ENCODE assay signal across 20 cellular contexts in genomic region chrX:18490816-18491215, GRCh38.
DNase-seq lines count a peak whose midpoint lies in the region; ATAC-seq, FAIRE-seq and TF ChIP-seq lines count a peak whose summit lies in the region.
"Had no signal": no experiment of that assay in that cellular context is flagged by ENCODE, and none has a peak within 500 bp of the region (broad histone marks: within the 10 kb centered on the region; RNA-seq: fewer than 3 reads in every experiment).

No MANE protein-coding gene starts in this region.

- H2AFZ ChIP-seq in IMR-90 (replicated peaks; ENCODE audit: low read length, poor library complexity), result no peak overlapping the region
- no peak overlapping the region for H2AFZ ChIP-seq in H1 (ENCODE audit: low read length)

- H4K20me1 ChIP-seq in IMR-90 (ENCODE audit: insufficient read depth, low read length), result no peaks in the 10 kb centered on the region
- H4K20me1 ChIP-seq in H1 (replicated peaks in 1 of 2; ENCODE audit: control insufficient read depth in 1 of 2, insufficient read depth in 2 of 2, low read length in 2 of 2), result no peaks in the 10 kb centered on the region

- TF ChIP-seq EP300 in H1 (IDR thresholded peaks at IDR 0.05; ENCODE audit: borderline replicate concordance in 1 of 2, low read depth in 2 of 2, low read length in 2 of 2), result no peak

- H4K91ac ChIP-seq in IMR-90 (ENCODE audit: insufficient read depth, low read depth, low read length) (no peak overlapping the region), H1 (replicated peaks; ENCODE audit: insufficient read length, low read length) (no peak overlapping the region)

- POLR2A ChIA-PET in IMR-90 (lab: Charles Lee; ENCODE audit: unreplicated experiment) (no interaction called here), H1 (lab: Charles Lee; ENCODE audit: partially characterized antibody) (no interaction called here)
- POLR2A ChIA-PET in naive thymus-derived CD4-positive, alpha-beta T cell (lab: Charles Lee), result no interaction called here

- H3K79me2 ChIP-seq in H1 (ENCODE audit: control insufficient read depth in 1 of 2, insufficient read depth in 2 of 2, low read length in 2 of 2), result peaks cover 0 to 26% of the 10 kb centered on the region in 2 experiments; a peak in 3 of 4 replicates

- H3K23me2 ChIP-seq in H1 (ENCODE audit: low read depth, low read length), result no peaks in the 10 kb centered on the region

- no peak overlapping the region for H3K56ac ChIP-seq in IMR-90 (ENCODE audit: extremely low read depth, insufficient read depth, low read length)
- no peak overlapping the region for H3K56ac ChIP-seq in H1 (replicated peaks; ENCODE audit: insufficient read length, low read depth, low read length)

- TF ChIP-seq RAD21 in IMR-90 (IDR thresholded peaks at IDR 0.05; ENCODE audit: low read length), result no peak
- TF ChIP-seq RAD21 in H1 (IDR thresholded peaks at IDR 0.05 in 1 of 2, conservative IDR thresholded peaks at IDR 0.05 in 1 of 2; ENCODE audit: low read depth in 2 of 2, low read length in 2 of 2), result no peak

- H2AK9ac ChIP-seq in IMR-90 (replicated peaks; ENCODE audit: low read depth, low read length, poor library complexity), result no peak overlapping the region

- TF ChIP-seq POLR2A in IMR-90 (IDR thresholded peaks at IDR 0.05; ENCODE audit: low read depth, low read length), result no peak
- TF ChIP-seq POLR2A in H1 (IDR thresholded peaks at IDR 0.05; ENCODE audit: control extremely low read depth in 1 of 2, low read depth in 2 of 2, low read length in 2 of 2), result no peak

- H2BK5ac ChIP-seq in IMR-90 (ENCODE audit: low read depth, low read length, poor library complexity, severe bottlenecking), result no peak overlapping the region
- no peak overlapping the region for H2BK5ac ChIP-seq in H1 (ENCODE audit: low read depth, low read length)

- no peaks in the 10 kb centered on the region for H3K9me1 ChIP-seq in IMR-90 (ENCODE audit: insufficient read depth, low read length)

- no peak overlapping the region for H3K27ac Mint-ChIP-seq in naive thymus-derived CD4-positive, alpha-beta T cell

- H3K9me3 ChIP-seq in IMR-90 (ENCODE audit: control insufficient read depth, insufficient read depth, low read length), result no peaks in the 10 kb centered on the region
- H3K9me3 ChIP-seq in H1 (ENCODE audit: insufficient read depth in 2 of 2, low read depth in 1 of 2, low read length in 1 of 2), result no peaks in the 10 kb centered on the region
- no peaks in the 10 kb centered on the region for H3K9me3 ChIP-seq in kidney (ENCODE audit: control insufficient read depth in 1 of 2, low read length in 2 of 2)
- H3K9me3 ChIP-seq in naive thymus-derived CD4-positive, alpha-beta T cell (ENCODE audit: control insufficient read depth in 2 of 3, low read length in 3 of 3), result no peaks in the 10 kb centered on the region
- H3K9me3 ChIP-seq: MG63 had no signal

- H3K9ac ChIP-seq in IMR-90 (ENCODE audit: low read depth, low read length) (no peak overlapping the region), H1 (replicated peaks in 1 of 4; ENCODE audit: extremely low read depth in 1 of 4, low read depth in 3 of 4, low read length in 3 of 4) (no peak overlapping the region), kidney (ENCODE audit: low read length in 2 of 2) (no peak overlapping the region)
- H3K9ac ChIP-seq: KMS-11 had no signal

- DNase-seq in IMR-90 (peak; percentile 18), H1 (ENCODE audit: low read depth in 1 of 2, low spot score in 2 of 2) (no peak), kidney (no peak), pulmonary artery endothelial cell (ENCODE audit: low read depth, low spot score) (peak; percentile 7), inferior parietal cortex (ENCODE audit: extremely low spot score) (no peak)
- DNase-seq in naive thymus-derived CD4-positive, alpha-beta T cell, result no peak
- DNase-seq: DMS 273 treated with DMSO at 0.1 percent for 48 hours, GF-D8, MG63, NCI-H1092, NCI-H2081 treated with DMSO at 0.1 percent for 48 hours, NCI-H510A, NCI-H774, RPMI8226, SIG-M5 had no signal

- no peak overlapping the region for H3K18ac ChIP-seq in IMR-90 (ENCODE audit: low read depth, low read length)
- H3K18ac ChIP-seq in H1 (ENCODE audit: extremely low read depth, low read length), result no peak overlapping the region

- H3K4me3 ChIP-seq in IMR-90 (ENCODE audit: insufficient read depth, low read depth, low read length) (no peak overlapping the region), H1 (ENCODE audit: extremely low read depth in 1 of 4, insufficient read depth in 2 of 4, low read depth in 3 of 4, low read length in 4 of 4) (no peak overlapping the region), kidney (ENCODE audit: low read length in 2 of 2) (no peak overlapping the region)
- H3K4me3 ChIP-seq in naive thymus-derived CD4-positive, alpha-beta T cell (ENCODE audit: low read length), result no peak overlapping the region
- H3K4me3 ChIP-seq: MG63 had no signal

- H3K27ac ChIP-seq in IMR-90 (ENCODE audit: insufficient read depth, low read length) (no peak overlapping the region), H1 (ENCODE audit: low read depth, low read length) (no peak overlapping the region), kidney (ENCODE audit: low read depth in 2 of 2, low read length in 2 of 2) (no peak overlapping the region)
- H3K27ac ChIP-seq in naive thymus-derived CD4-positive, alpha-beta T cell (ENCODE audit: low read depth, low read length), result no peak overlapping the region
- H3K27ac ChIP-seq: C4-2B, KMS-11 had no signal

- dilution Hi-C loops in IMR-90 (cut with HindIII; ENCODE audit: low sequenced_read_pairs, unreplicated experiment), result no loop called here

- H3K4me3 Mint-ChIP-seq in naive thymus-derived CD4-positive, alpha-beta T cell, result peak overlapping the region in 1 of 10 donors; percentile 27

- H3K27me3 Mint-ChIP-seq in naive thymus-derived CD4-positive, alpha-beta T cell, result no peaks in the 10 kb centered on the region

- H4K8ac ChIP-seq in IMR-90 (ENCODE audit: low read depth in 2 of 2, low read length in 2 of 2) (no peak overlapping the region), H1 (ENCODE audit: extremely low read depth, insufficient read depth, low read length) (no peak overlapping the region)

- FAIRE-seq in H1 (lab: Jason Lieb, UNC) (peak; percentile 55), kidney (lab: Jason Lieb, UNC) (peak; percentile 73)
- FAIRE-seq: GM12892 had no signal

- H2AK5ac ChIP-seq in IMR-90 (ENCODE audit: low read depth, low read length), result no peak overlapping the region
- H2AK5ac ChIP-seq in H1 (ENCODE audit: low read depth, low read length), result no peak overlapping the region

- H3K4me1 Mint-ChIP-seq in naive thymus-derived CD4-positive, alpha-beta T cell, result peaks cover 0 to 7% (median 0%) of the 10 kb centered on the region in 7 donors

- H2BK120ac ChIP-seq in IMR-90 (ENCODE audit: low read depth, low read length) (no peak overlapping the region), H1 (replicated peaks; ENCODE audit: low read depth, low read length) (no peak overlapping the region)

- peaks cover 0 to 7% (median 0%) of the 10 kb centered on the region in 5 donors for H3K36me3 Mint-ChIP-seq in naive thymus-derived CD4-positive, alpha-beta T cell

- CTCF ChIA-PET in IMR-90 (lab: Yijun Ruan, JAX), result interaction anchor here (0.6 kb wide), 2 partner anchors 28 to 71 kb away, joined by 3 read pairs; no protein-coding TSS in a partner anchor
- CTCF ChIA-PET in H1 (lab: Charles Lee; ENCODE audit: partially characterized antibody), result no interaction called here
- CTCF ChIA-PET in naive thymus-derived CD4-positive, alpha-beta T cell (lab: Charles Lee), result no interaction called here

- H4K5ac ChIP-seq in IMR-90 (ENCODE audit: low read depth, low read length), result no peak overlapping the region
- no peak overlapping the region for H4K5ac ChIP-seq in H1 (ENCODE audit: insufficient read length, low read depth, low read length)

- in situ Hi-C loops in IMR-90 (cut with MboI; ENCODE audit: low sequenced_read_pairs), result no loop called here

- TF ChIP-seq CTCF in IMR-90 (conservative IDR thresholded peaks at IDR 0.05; ENCODE audit: low read depth, low read length) (no peak), H1 (IDR thresholded peaks at IDR 0.05; ENCODE audit: control extremely low read depth in 1 of 3, insufficient read depth in 1 of 3, low read depth in 1 of 3, low read length in 3 of 3) (no peak), kidney (IDR thresholded peaks at IDR 0.05; ENCODE audit: borderline replicate concordance, extremely low read depth, insufficient read depth) (no peak)

- ATAC-seq in IMR-90 (ENCODE audit: low read depth), result no peak
- no peak for ATAC-seq in naive thymus-derived CD4-positive, alpha-beta T cell
- ATAC-seq in GM21447 (IDR thresholded peaks at IDR 0.05; ENCODE audit: unreplicated experiment), result no peak
- ATAC-seq: HCT116 had no signal

- intact Hi-C loops in IMR-90 (cut with micrococcal nuclease) (no loop called here), kidney (cut with DNase I) (no loop called here)
- intact Hi-C loops in naive thymus-derived CD4-positive, alpha-beta T cell (cut with micrococcal nuclease), result no loop called here

- BruUV-seq in IMR-90 (replicated peaks; lab: Mats Ljungman, UMichigan), result no TSS peak

- no peak overlapping the region for H3K4ac ChIP-seq in IMR-90 (ENCODE audit: low read depth, low read length)
- H3K4ac ChIP-seq in H1 (replicated peaks; ENCODE audit: insufficient read length, low read depth, low read length), result no peak overlapping the region

- no peaks in the 10 kb centered on the region for H3K9me3 Mint-ChIP-seq in naive thymus-derived CD4-positive, alpha-beta T cell

- H2BK15ac ChIP-seq in IMR-90 (ENCODE audit: low read depth, low read length) (no peak overlapping the region), H1 (ENCODE audit: low read length) (no peak overlapping the region)

- no peaks in the 10 kb centered on the region for H3K36me3 ChIP-seq in IMR-90 (ENCODE audit: control insufficient read depth, insufficient read depth, low read length)
- no peaks in the 10 kb centered on the region for H3K36me3 ChIP-seq in H1 (ENCODE audit: control insufficient read depth in 2 of 4, insufficient read depth in 4 of 4, low read length in 3 of 4)
- H3K36me3 ChIP-seq in kidney (ENCODE audit: control insufficient read depth in 1 of 2, insufficient read depth in 2 of 2, low read length in 2 of 2), result no peaks in the 10 kb centered on the region
- H3K36me3 ChIP-seq in naive thymus-derived CD4-positive, alpha-beta T cell (ENCODE audit: control insufficient read depth in 2 of 3, insufficient read depth in 3 of 3, low read length in 3 of 3), result no peaks in the 10 kb centered on the region
- H3K36me3 ChIP-seq: MG63 had no signal

- H2BK12ac ChIP-seq in H1 (ENCODE audit: low read depth, low read length), result no peak overlapping the region

- H3K4me1 ChIP-seq in IMR-90 (ENCODE audit: control insufficient read depth, insufficient read depth, low read length), result no peaks in the 10 kb centered on the region
- no peaks in the 10 kb centered on the region for H3K4me1 ChIP-seq in H1 (replicated peaks in 1 of 4; ENCODE audit: control insufficient read depth in 3 of 4, insufficient read depth in 4 of 4, low read length in 3 of 4)
- no peaks in the 10 kb centered on the region for H3K4me1 ChIP-seq in kidney (ENCODE audit: control insufficient read depth in 1 of 2, insufficient read depth in 1 of 2, low read depth in 1 of 2, low read length in 2 of 2)
- H3K4me1 ChIP-seq in naive thymus-derived CD4-positive, alpha-beta T cell (ENCODE audit: control insufficient read depth in 2 of 2, insufficient read depth in 2 of 2, low read length in 2 of 2), result no peaks in the 10 kb centered on the region

- H3K14ac ChIP-seq in IMR-90 (replicated peaks; ENCODE audit: low read depth, low read length) (no peak overlapping the region), H1 (ENCODE audit: insufficient read length) (no peak overlapping the region)

- H2BK20ac ChIP-seq in IMR-90 (ENCODE audit: low read depth, low read length) (no peak overlapping the region), H1 (ENCODE audit: low read length) (no peak overlapping the region)

- no peak overlapping the region for H3K4me2 ChIP-seq in IMR-90 (ENCODE audit: low read depth, low read length)
- no peak overlapping the region for H3K4me2 ChIP-seq in H1 (ENCODE audit: insufficient read depth in 1 of 2, low read depth in 2 of 2, low read length in 2 of 2)
- H3K4me2 ChIP-seq: KMS-11 had no signal

- no peak overlapping the region for H3K23ac ChIP-seq in IMR-90 (ENCODE audit: low read depth, low read length)
- no peak overlapping the region for H3K23ac ChIP-seq in H1 (ENCODE audit: insufficient read length)

- H3K27me3 ChIP-seq in IMR-90 (ENCODE audit: control insufficient read depth, insufficient read depth, low read length) (no peaks in the 10 kb centered on the region), H1 (replicated peaks in 1 of 4; ENCODE audit: control insufficient read depth in 3 of 4, extremely low read depth in 1 of 4, insufficient read depth in 3 of 4, low read length in 3 of 4) (no peaks in the 10 kb centered on the region)
- H3K27me3 ChIP-seq in naive thymus-derived CD4-positive, alpha-beta T cell (ENCODE audit: control insufficient read depth in 2 of 2, insufficient read depth in 2 of 2, low read length in 2 of 2), result no peaks in the 10 kb centered on the region
- H3K27me3 ChIP-seq: MG63 had no signal

- H3K79me1 ChIP-seq in IMR-90 (ENCODE audit: low read depth in 1 of 2, low read length in 2 of 2) (peaks cover 0 to 8% of the 10 kb centered on the region in 2 experiments; a peak in 1 of 4 replicates), H1 (ENCODE audit: low read depth, low read length) (peaks cover 7% of the 10 kb centered on the region; the same call in 1 of the 2 replicates)

- no CpG with 5 or more reads among the region's 4 CpGs for WGBS in IMR-90 (ENCODE audit: extremely low coverage in 2 of 2, insufficient read length in 1 of 2), 2 experiments
- WGBS in H1 (ENCODE audit: extremely low coverage in 1 of 2, insufficient coverage in 1 of 2, insufficient read length in 1 of 2, insufficient replicate concordance in 2 of 2, low coverage in 1 of 2, low lambda C conversion rate in 2 of 2, missing lambda C conversion rate in 1 of 2), 2 experiments, result 86% methylated on average over 4 of the region's 4 CpGs; no CpG with 5 or more reads in 1 of the 2 experiments

Comparison
In these comparisons a context has a peak if more than half of its experiments do, and no peak if none do; other contexts are left out.
1. DNase-seq: peak in IMR-90 (single experiment) and pulmonary artery endothelial cell (single experiment); none in H1 (0 of 2), kidney (single experiment), naive thymus-derived CD4-positive, alpha-beta T cell (0 of 9) and inferior parietal cortex (single experiment).